In the genomic region with DNA sequence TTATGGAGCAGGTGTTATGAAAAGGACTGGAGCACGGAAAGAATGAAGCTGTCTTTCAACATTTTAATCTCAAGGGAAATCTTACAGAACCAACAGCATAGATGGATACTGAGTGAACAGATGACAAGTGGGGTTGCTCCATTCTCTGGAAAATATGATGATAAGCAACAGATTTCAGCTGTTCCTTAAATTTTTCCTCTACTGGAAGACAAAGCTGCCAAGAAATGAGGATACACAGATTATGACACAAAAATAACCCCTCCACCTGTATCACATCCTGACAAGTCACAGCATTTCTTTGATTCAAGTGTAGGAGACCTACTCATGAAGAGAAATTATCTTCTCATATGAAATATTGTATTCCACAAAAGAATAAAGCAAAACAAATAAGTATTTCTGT, we compare ENCODE assay signal across 20 cellular contexts. TPM values are rescaled to one million over a fixed set of nuclear protein-coding genes. Genes with fewer than 3 reads are reported as not detected.
DNase-seq lines count a peak whose midpoint lies in the region; ATAC-seq and TF ChIP-seq lines count a peak whose summit lies in the region.
"Had no signal": no experiment of that assay in that cellular context is flagged by ENCODE, and none has a peak within 500 bp of the region (broad histone marks: within the 10 kb centered on the region; RNA-seq: fewer than 3 reads in every experiment).

No MANE protein-coding gene starts in this region.

- H4K20me1 ChIP-seq in neural cell (ENCODE audit: insufficient read depth), result no peaks in the 10 kb centered on the region

- H3K4me3 ChIP-seq in neural cell (ENCODE audit: low read length), result no peak overlapping the region
- H3K4me3 ChIP-seq: PC-9 had no signal

- no peak overlapping the region for H2AFZ ChIP-seq in neural cell (ENCODE audit: low read depth, low read length)
- H2AFZ ChIP-seq: PC-9 had no signal

- H3F3A ChIP-seq in neural cell (ENCODE audit: insufficient read depth, low read length, poor library complexity, severe bottlenecking), result no peaks in the 10 kb centered on the region

- no peak overlapping the region for H3K9ac ChIP-seq in neural cell (ENCODE audit: low read length)
- H3K9ac ChIP-seq: SK-N-SH had no signal

- no peaks in the 10 kb centered on the region for H3K36me3 ChIP-seq in neural cell (ENCODE audit: insufficient read depth, low read length)

- no peak for ATAC-seq in GM21737 (IDR thresholded peaks at IDR 0.05; ENCODE audit: unreplicated experiment)

- TF ChIP-seq EP300 in neural cell (conservative IDR thresholded peaks at IDR 0.05; ENCODE audit: poor library complexity, severe bottlenecking), result peak; percentile 63

- no peak overlapping the region for H3K27ac ChIP-seq in neural cell (ENCODE audit: low read length)
- H3K27ac ChIP-seq: PC-9 had no signal

- H3K79me2 ChIP-seq in neural cell (replicated peaks; ENCODE audit: insufficient read depth, low read length), result no peaks in the 10 kb centered on the region

- H3K4me2 ChIP-seq in neural cell (ENCODE audit: low read length), result no peak overlapping the region
- H3K4me2 ChIP-seq: PC-9, SK-N-SH had no signal

- no peak for TF ChIP-seq CTCF in neural cell (IDR thresholded peaks at IDR 0.05; ENCODE audit: poor library complexity, severe bottlenecking)

- no peak for TF ChIP-seq RAD21 in neural cell (conservative IDR thresholded peaks at IDR 0.05)

- peak; percentile 55 for DNase-seq in NCI-H2107 treated with DMSO at 0.1 percent for 48 hours (lab: John Stamatoyannopoulos, UW; ENCODE audit: unreplicated experiment)
- no peak for DNase-seq in NCI-H2107 (lab: John Stamatoyannopoulos, UW)
- peak; percentile 52 for DNase-seq in NCI-H1694 treated with DMSO at 0.1 percent for 48 hours (lab: John Stamatoyannopoulos, UW)
- peak; percentile 98 for DNase-seq in NCI-H2171 treated with DMSO at 0.1 percent for 48 hours (lab: John Stamatoyannopoulos, UW)
- DNase-seq in A172 (ENCODE audit: low spot score), result no peak
- DNase-seq: CD4-positive, CD25-positive, alpha-beta regulatory T cell; COR-L47; GDM1; GOT3; HCEC 1CT; KG1; NCI-H1092; NCI-H2029 treated with DMSO at 0.1 percent for 48 hours; PC-9; RPMI8226; SHP77 treated with DMSO at 0.1 percent for 48 hours; SK-N-SH; T-helper 2 cell had no signal

- no peaks in the 10 kb centered on the region for H3K9me2 ChIP-seq in neural cell (ENCODE audit: insufficient read depth, low read length)
- H3K9me2 ChIP-seq: SK-N-SH had no signal

- H3K9me3 ChIP-seq in neural cell (ENCODE audit: low read length), result no peaks in the 10 kb centered on the region
- H3K9me3 ChIP-seq: SK-N-SH had no signal

- no peaks in the 10 kb centered on the region for H3K27me3 ChIP-seq in neural cell (ENCODE audit: insufficient read depth, low read depth, low read length)

TF ChIP-seq in neural cell, 6 proteins besides CTCF, POLR2A, EP300 and RAD21:
- TF ChIP-seq POLR2AphosphoS5 (IDR thresholded peaks at IDR 0.05) (no peak), EZH2 (IDR thresholded peaks at IDR 0.05; ENCODE audit: borderline replicate concordance, insufficient read depth, low read length, poor library complexity, severe bottlenecking) (no peak), TAF1 (IDR thresholded peaks at IDR 0.05; ENCODE audit: low read depth) (no peak), SMC3 (conservative IDR thresholded peaks at IDR 0.05; ENCODE audit: poor library complexity) (no peak), MXI1 (conservative IDR thresholded peaks at IDR 0.05; ENCODE audit: poor library complexity, severe bottlenecking) (no peak)
- TF ChIP-seq, protein P1, sequence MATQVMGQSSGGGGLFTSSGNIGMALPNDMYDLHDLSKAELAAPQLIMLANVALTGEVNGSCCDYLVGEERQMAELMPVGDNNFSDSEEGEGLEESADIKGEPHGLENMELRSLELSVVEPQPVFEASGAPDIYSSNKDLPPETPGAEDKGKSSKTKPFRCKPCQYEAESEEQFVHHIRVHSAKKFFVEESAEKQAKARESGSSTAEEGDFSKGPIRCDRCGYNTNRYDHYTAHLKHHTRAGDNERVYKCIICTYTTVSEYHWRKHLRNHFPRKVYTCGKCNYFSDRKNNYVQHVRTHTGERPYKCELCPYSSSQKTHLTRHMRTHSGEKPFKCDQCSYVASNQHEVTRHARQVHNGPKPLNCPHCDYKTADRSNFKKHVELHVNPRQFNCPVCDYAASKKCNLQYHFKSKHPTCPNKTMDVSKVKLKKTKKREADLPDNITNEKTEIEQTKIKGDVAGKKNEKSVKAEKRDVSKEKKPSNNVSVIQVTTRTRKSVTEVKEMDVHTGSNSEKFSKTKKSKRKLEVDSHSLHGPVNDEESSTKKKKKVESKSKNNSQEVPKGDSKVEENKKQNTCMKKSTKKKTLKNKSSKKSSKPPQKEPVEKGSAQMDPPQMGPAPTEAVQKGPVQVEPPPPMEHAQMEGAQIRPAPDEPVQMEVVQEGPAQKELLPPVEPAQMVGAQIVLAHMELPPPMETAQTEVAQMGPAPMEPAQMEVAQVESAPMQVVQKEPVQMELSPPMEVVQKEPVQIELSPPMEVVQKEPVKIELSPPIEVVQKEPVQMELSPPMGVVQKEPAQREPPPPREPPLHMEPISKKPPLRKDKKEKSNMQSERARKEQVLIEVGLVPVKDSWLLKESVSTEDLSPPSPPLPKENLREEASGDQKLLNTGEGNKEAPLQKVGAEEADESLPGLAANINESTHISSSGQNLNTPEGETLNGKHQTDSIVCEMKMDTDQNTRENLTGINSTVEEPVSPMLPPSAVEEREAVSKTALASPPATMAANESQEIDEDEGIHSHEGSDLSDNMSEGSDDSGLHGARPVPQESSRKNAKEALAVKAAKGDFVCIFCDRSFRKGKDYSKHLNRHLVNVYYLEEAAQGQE (IDR thresholded peaks at IDR 0.05; ENCODE audit: borderline replicate concordance), result peak; percentile 53
TF ChIP-seq in neural cell: peak in this region for 1.

RNA-seq across cellular contexts. Expression of a gene that starts 13.0 kb away (rescaled TPM):
- polyA plus RNA-seq in neural cell, result 20.3 and 20.6 TPM in 2 replicates
- polyA minus RNA-seq in neural cell, result 66.5 and 73.4 TPM in 2 replicates
- total RNA-seq in A172 (2014; rRNA removed; shearing (Covaris generic)), result 2.1 and 2.4 TPM in 2 replicates

Comparison
In these comparisons a context has a peak if more than half of its experiments do, and no peak if none do; other contexts are left out.
1. DNase-seq: peak in NCI-H2107 treated with DMSO at 0.1 percent for 48 hours (single experiment), NCI-H1694 treated with DMSO at 0.1 percent for 48 hours (single experiment) and NCI-H2171 treated with DMSO at 0.1 percent for 48 hours (single experiment); none in NCI-H2107 (single experiment) and A172 (single experiment).